Comparison of ENCODE assay signal across 11 cellular contexts in the genomic region with DNA sequence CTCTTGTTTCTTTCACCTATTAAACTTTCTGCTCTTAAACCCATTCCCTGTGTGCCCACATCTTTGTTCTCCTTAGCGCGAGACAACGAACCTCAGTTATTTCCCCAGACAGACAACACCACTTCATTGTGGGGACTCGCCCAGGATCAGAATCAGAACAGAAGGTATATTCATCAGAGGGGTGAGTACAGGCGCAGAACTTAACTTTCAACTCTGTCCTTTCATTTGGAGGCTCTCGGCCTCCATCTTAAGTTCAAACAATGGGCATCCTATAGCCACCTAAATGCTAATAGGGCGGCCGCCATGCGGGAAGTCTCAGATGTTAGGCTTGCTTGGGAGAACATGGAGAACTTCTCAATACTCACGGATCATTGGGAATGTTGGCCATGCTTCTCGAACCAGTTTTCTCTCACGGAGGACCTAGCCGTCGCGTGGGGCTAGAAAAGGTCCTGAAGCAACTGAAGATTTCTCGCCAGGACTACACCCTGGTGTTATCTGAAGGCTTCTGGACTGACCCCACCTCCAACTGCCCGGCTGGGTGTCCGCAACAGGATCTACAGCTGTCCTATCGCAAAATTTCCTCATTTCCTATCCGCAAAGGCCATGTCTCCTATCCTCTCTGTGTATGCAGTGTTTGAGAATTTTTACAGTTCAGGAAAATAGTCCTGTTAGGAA. TPM values are rescaled to one million over a fixed set of nuclear protein-coding genes. Genes with fewer than 3 reads are reported as not detected.
DNase-seq lines count a peak whose midpoint lies in the region; ATAC-seq and TF ChIP-seq lines count a peak whose summit lies in the region.
"Had no signal": no experiment of that assay in that cellular context is flagged by ENCODE, and none has a peak within 500 bp of the region (broad histone marks: within the 10 kb centered on the region; RNA-seq: fewer than 3 reads in every experiment).

No MANE protein-coding gene starts in this region.

- H3K4me2 ChIP-seq in IMR-90 (ENCODE audit: low read depth, low read length), result 0 out of 2 replicates have a peak overlapping the region, but pooled peaks have one; percentile 16

- no peak overlapping the region for H2BK20ac ChIP-seq in IMR-90 (ENCODE audit: low read depth, low read length)

- WGBS in IMR-90 (ENCODE audit: extremely low coverage in 2 of 2, insufficient read length in 1 of 2), 2 experiments, result no CpG with 5 or more reads among the region's 20 CpGs
- 58 to 60% methylated on average over 20 of the region's 20 CpGs for WGBS in body of pancreas, 2 donors

- peaks cover 2% of the 10 kb centered on the region; the same call in 1 of the 2 replicates for H3K27me3 ChIP-seq in IMR-90 (ENCODE audit: control insufficient read depth, insufficient read depth, low read length)
- no peaks in the 10 kb centered on the region for H3K27me3 ChIP-seq in body of pancreas
- H3K27me3 ChIP-seq in WERI-Rb-1 (ENCODE audit: insufficient read depth, low read depth, severe bottlenecking), result peaks cover 10% of the 10 kb centered on the region

- ATAC-seq in IMR-90 (ENCODE audit: low read depth), result peak; percentile 54
- ATAC-seq in left colon, result peak; percentile 32
- ATAC-seq in body of pancreas, result no peak

- no TSS peak for BruUV-seq in IMR-90 (replicated peaks; lab: Mats Ljungman, UMichigan)

- intact Hi-C loops in IMR-90 (cut with micrococcal nuclease), result loop anchor here (1.0 to 10.0 kb wide), 7 partner anchors 248 to 912 kb away; a partner anchor contains a TSS
- intact Hi-C loops in left colon (cut with DNase I, micrococcal nuclease), result no loop called here
- intact Hi-C loops in body of pancreas (cut with DNase I), result no loop called here

- no peak overlapping the region for H2AK9ac ChIP-seq in IMR-90 (replicated peaks; ENCODE audit: low read depth, low read length, poor library complexity)

- no peak overlapping the region for H3K9ac ChIP-seq in IMR-90 (ENCODE audit: low read depth, low read length)

- no peak overlapping the region for H3K4ac ChIP-seq in IMR-90 (ENCODE audit: low read depth, low read length)

- no peak overlapping the region for H2BK120ac ChIP-seq in IMR-90 (ENCODE audit: low read depth, low read length)

- H3K4me3 ChIP-seq in IMR-90 (ENCODE audit: insufficient read depth, low read depth, low read length) (no peak overlapping the region), cardiac fibroblast (replicated peaks in 1 of 2; ENCODE audit: low read depth in 2 of 2, low read length in 2 of 2) (peak overlapping the region; percentile 22 to 33), body of pancreas (no peak overlapping the region), WERI-Rb-1 (ENCODE audit: low read depth, low read length) (no peak overlapping the region)

- POLR2A ChIA-PET in IMR-90 (lab: Charles Lee; ENCODE audit: unreplicated experiment), result no interaction called here

- H2BK5ac ChIP-seq in IMR-90 (ENCODE audit: low read depth, low read length, poor library complexity, severe bottlenecking), result no peak overlapping the region

- in situ Hi-C loops in IMR-90 (cut with MboI; ENCODE audit: low sequenced_read_pairs), result loop anchor here (10.0 kb wide), 2 partner anchors 249 to 439 kb away; a partner anchor contains a TSS

- no peak for TF ChIP-seq RAD21 in IMR-90 (IDR thresholded peaks at IDR 0.05; ENCODE audit: low read length)

- no peak overlapping the region for H4K8ac ChIP-seq in IMR-90 (ENCODE audit: low read depth in 2 of 2, low read length in 2 of 2)

- DNase-seq in IMR-90, result no peak
- DNase-seq in cardiac fibroblast (ENCODE audit: low read depth in 2 of 2), result no peak
- no peak for DNase-seq in left colon
- DNase-seq in HUDEP-2 (lab: John Stamatoyannopoulos, UW; ENCODE audit: unreplicated experiment in 76 of 76), result no peak
- DNase-seq in body of pancreas, result no peak
- no peak for DNase-seq in RKO (ENCODE audit: low spot score)
- DNase-seq in WERI-Rb-1, result no peak
- DNase-seq: NCI-H187; stimulated activated naive B cell treated with anti-CD40 and anti-IgM and Interleukin-4, amounts not matched to agents 10 μg/mL and 1 μg/mL and 100 μg/mL, for 72 hours had no signal

- no peak overlapping the region for H4K5ac ChIP-seq in IMR-90 (ENCODE audit: low read depth, low read length)

- H3K56ac ChIP-seq in IMR-90 (ENCODE audit: extremely low read depth, insufficient read depth, low read length), result no peak overlapping the region

- H2AFZ ChIP-seq in IMR-90 (replicated peaks; ENCODE audit: low read length, poor library complexity), result no peak overlapping the region

- H3K18ac ChIP-seq in IMR-90 (ENCODE audit: low read depth, low read length), result no peak overlapping the region

- H2BK15ac ChIP-seq in IMR-90 (ENCODE audit: low read depth, low read length), result no peak overlapping the region

- H3K4me1 ChIP-seq in IMR-90 (ENCODE audit: control insufficient read depth, insufficient read depth, low read length) (no peaks in the 10 kb centered on the region), body of pancreas (no peaks in the 10 kb centered on the region)

- no peaks in the 10 kb centered on the region for H4K20me1 ChIP-seq in IMR-90 (ENCODE audit: insufficient read depth, low read length)

- no peak overlapping the region for H3K14ac ChIP-seq in IMR-90 (replicated peaks; ENCODE audit: low read depth, low read length)

- H3K79me1 ChIP-seq in IMR-90 (ENCODE audit: low read depth in 1 of 2, low read length in 2 of 2), result no peaks in the 10 kb centered on the region

- CTCF ChIA-PET in IMR-90 (lab: Yijun Ruan, JAX), result interaction anchor here (0.6 kb wide), 1 partner anchor 367 kb away, joined by 3 read pairs; no protein-coding TSS in a partner anchor

- H3K9me3 ChIP-seq in IMR-90 (ENCODE audit: control insufficient read depth, insufficient read depth, low read length) (no peaks in the 10 kb centered on the region), body of pancreas (no peaks in the 10 kb centered on the region), WERI-Rb-1 (ENCODE audit: severe bottlenecking) (no peaks in the 10 kb centered on the region)

- H3K23ac ChIP-seq in IMR-90 (ENCODE audit: low read depth, low read length), result no peak overlapping the region

- no peaks in the 10 kb centered on the region for H3K9me1 ChIP-seq in IMR-90 (ENCODE audit: insufficient read depth, low read length)

- no peak overlapping the region for H4K91ac ChIP-seq in IMR-90 (ENCODE audit: insufficient read depth, low read depth, low read length)

- H3K36me3 ChIP-seq in IMR-90 (ENCODE audit: control insufficient read depth, insufficient read depth, low read length), result no peaks in the 10 kb centered on the region
- H3K36me3 ChIP-seq in body of pancreas (replicated peaks in 1 of 2; ENCODE audit: insufficient read depth in 1 of 2, low read depth in 2 of 2), result no peaks in the 10 kb centered on the region
- no peaks in the 10 kb centered on the region for H3K36me3 ChIP-seq in WERI-Rb-1

- H3K27ac ChIP-seq in C4-2B (peak overlapping the region; percentile 66), IMR-90 (ENCODE audit: insufficient read depth, low read length) (no peak overlapping the region), body of pancreas (no peak overlapping the region), WERI-Rb-1 (no peak overlapping the region)

- dilution Hi-C loops in IMR-90 (cut with HindIII; ENCODE audit: low sequenced_read_pairs, unreplicated experiment), result no loop called here

- TF ChIP-seq POLR2A in IMR-90 (IDR thresholded peaks at IDR 0.05; ENCODE audit: low read depth, low read length) (no peak), body of pancreas (IDR thresholded peaks at IDR 0.05) (no peak)

- TF ChIP-seq CTCF in C4-2B (conservative IDR thresholded peaks at IDR 0.05) (no peak), IMR-90 (conservative IDR thresholded peaks at IDR 0.05; ENCODE audit: low read depth, low read length) (no peak), cardiac fibroblast (IDR thresholded peaks at IDR 0.05; ENCODE audit: low read depth, low read length) (no peak), body of pancreas (IDR thresholded peaks at IDR 0.05) (no peak), WERI-Rb-1 (IDR thresholded peaks at IDR 0.05; ENCODE audit: low read depth, low read length) (no peak)

- no peak overlapping the region for H2AK5ac ChIP-seq in IMR-90 (ENCODE audit: low read depth, low read length)

TF ChIP-seq in IMR-90, 13 proteins besides CTCF, POLR2A, EP300 and RAD21 (continues in another document):
- no peak for TF ChIP-seq CHD1 (IDR thresholded peaks at IDR 0.05; ENCODE audit: low read depth, low read length)
- no peak for TF ChIP-seq FOS (IDR thresholded peaks at IDR 0.05; ENCODE audit: low read depth, low read length)
- TF ChIP-seq MAFK (IDR thresholded peaks at IDR 0.05; ENCODE audit: low read depth, low read length), result no peak
- no peak for TF ChIP-seq MAZ (IDR thresholded peaks at IDR 0.05; ENCODE audit: borderline replicate concordance, low read depth, low read length)
- TF ChIP-seq CEBPB (IDR thresholded peaks at IDR 0.05; ENCODE audit: low read depth, low read length), result no peak
- TF ChIP-seq BHLHE40 (IDR thresholded peaks at IDR 0.05; ENCODE audit: low read depth, low read length), result no peak
- no peak for TF ChIP-seq MXI1 (IDR thresholded peaks at IDR 0.05; ENCODE audit: borderline replicate concordance, low read depth, low read length)
- no peak for TF ChIP-seq RCOR1 (IDR thresholded peaks at IDR 0.05; ENCODE audit: insufficient replicate concordance, low read length)
- TF ChIP-seq NFE2L2 (IDR thresholded peaks at IDR 0.05; ENCODE audit: low read depth, low read length), result no peak

RNA-seq across cellular contexts. Expression of a gene that starts 13.4 kb away (rescaled TPM):
- total RNA-seq in IMR-90 (2012; rRNA removed) (8.1 and 11.7 TPM in 2 replicates), left colon (1 to 10 TPM; 4.9 to 5.1 TPM), body of pancreas (1 to 10 TPM in 1 of 2 donors, under 1 TPM in 1; 0.33 to 1.3 TPM)
- polyA plus RNA-seq in IMR-90 (2012; rRNA removed), result 4.8 and 5.1 TPM in 2 replicates
- 0.64 and 1.2 TPM in 2 replicates for polyA plus RNA-seq in IMR-90 (2012; cell fraction: cytosol; rRNA removed)
- polyA plus RNA-seq in IMR-90 (2012; cell fraction: nucleus; rRNA removed; ENCODE audit: low replicate concordance), result 0.36 and 2.6 TPM in 2 replicates

RNA-seq across cellular contexts. Expression of a gene that starts 29.0 kb away (rescaled TPM):
- total RNA-seq in IMR-90 (2012; rRNA removed) (11.7 and 16.4 TPM in 2 replicates), left colon (1 to 10 TPM; 4.7 to 7.5 TPM), body of pancreas (1 to 10 TPM; 1.6 to 9.6 TPM)
- polyA plus RNA-seq in IMR-90 (2012; rRNA removed), result 5.6 and 6.1 TPM in 2 replicates
- polyA plus RNA-seq in IMR-90 (2012; cell fraction: cytosol; rRNA removed), result 1.3 and 3.0 TPM in 2 replicates
- 0.40 and 2.6 TPM in 2 replicates for polyA plus RNA-seq in IMR-90 (2012; cell fraction: nucleus; rRNA removed; ENCODE audit: low replicate concordance)

RNA-seq across cellular contexts. Expression of a gene that starts 30.3 kb away (rescaled TPM):
- under 0.01 TPM in 1 of 2 replicates, not detected in the other for total RNA-seq in IMR-90 (2012; rRNA removed)
- not detected in 2 replicates for polyA plus RNA-seq in IMR-90 (2012; rRNA removed)
- polyA plus RNA-seq in IMR-90 (2012; cell fraction: cytosol; rRNA removed), result not detected in 2 replicates
- polyA plus RNA-seq in IMR-90 (2012; cell fraction: nucleus; rRNA removed; ENCODE audit: low replicate concordance), result 0.17 TPM in 1 of 2 replicates, not detected in the other
- under 1 TPM; 0.20 to 0.27 TPM for total RNA-seq in left colon
- under 1 TPM in 1 of 2 donors, not detected in 1; 0.26 TPM for total RNA-seq in body of pancreas

RNA-seq across cellular contexts. Expression of a gene that starts 40.9 kb away (rescaled TPM):
- total RNA-seq in IMR-90 (2012; rRNA removed) (not detected in 2 replicates), left colon (not detected), body of pancreas (not detected)
- not detected in 2 replicates for polyA plus RNA-seq in IMR-90 (2012; rRNA removed)
- not detected in 2 replicates for polyA plus RNA-seq in IMR-90 (2012; cell fraction: cytosol; rRNA removed)
- not detected in 2 replicates for polyA plus RNA-seq in IMR-90 (2012; cell fraction: nucleus; rRNA removed; ENCODE audit: low replicate concordance)
- total RNA-seq: urinary bladder had no signal
- polyA plus RNA-seq: urinary bladder had no signal

Comparison
In these comparisons a context has a peak if more than half of its experiments do, and no peak if none do; other contexts are left out.
1. H3K4me3 ChIP-seq: peak in cardiac fibroblast (2 of 2); none in IMR-90 (single experiment), body of pancreas (0 of 2) and WERI-Rb-1 (single experiment).